Comparison of ENCODE assay signal across 11 cellular contexts in genomic region chr10:59536576-59537014, GRCh38.
A peak's percentile ranks its signal among the peaks of the same experiment; 100 is the strongest.
DNase-seq lines count a peak whose midpoint lies in the region; ATAC-seq and TF ChIP-seq lines count a peak whose summit lies in the region.
"Had no signal": no experiment of that assay in that cellular context is flagged by ENCODE, and none has a peak within 500 bp of the region (broad histone marks: within the 10 kb centered on the region; RNA-seq: fewer than 3 reads in every experiment).

No MANE protein-coding gene starts in this region.

- no peak for TF ChIP-seq CTCF in ascending aorta (IDR thresholded peaks at IDR 0.05)
- no peak for TF ChIP-seq CTCF in gastrocnemius medialis (IDR thresholded peaks at IDR 0.05 in 4 of 5, conservative IDR thresholded peaks at IDR 0.05 in 1 of 5)

- no peaks in the 10 kb centered on the region for H3K36me3 ChIP-seq in ascending aorta
- H3K36me3 ChIP-seq in gastrocnemius medialis: no peaks in the 10 kb centered on the region

- H3K27me3 Mint-ChIP-seq in activated naive CD4-positive, alpha-beta T cell treated with anti-CD3 and anti-CD28 coated beads, Interleukin-2, amount 10 ng/mL, durations not matched to agents 7 days and 5 days: no peaks in the 10 kb centered on the region
- H3K27me3 Mint-ChIP-seq: CD4-positive, alpha-beta T cell had no signal

- no peaks in the 10 kb centered on the region for H3K36me3 Mint-ChIP-seq in activated naive CD4-positive, alpha-beta T cell treated with anti-CD3 and anti-CD28 coated beads, Interleukin-2, amount 10 ng/mL, durations not matched to agents 7 days and 5 days

- no peaks in the 10 kb centered on the region for H3K9me3 Mint-ChIP-seq in activated naive CD4-positive, alpha-beta T cell treated with anti-CD3 and anti-CD28 coated beads, Interleukin-2, amount 10 ng/mL, durations not matched to agents 7 days and 5 days
- H3K9me3 Mint-ChIP-seq: CD4-positive, alpha-beta T cell had no signal

- H3K27me3 ChIP-seq in ascending aorta (no peaks in the 10 kb centered on the region), right cardiac atrium (ENCODE audit: control insufficient read depth, insufficient read depth) (no peaks in the 10 kb centered on the region), gastrocnemius medialis (no peaks in the 10 kb centered on the region)

- H3K4me3 ChIP-seq in ascending aorta (peak overlapping the region in 1 of 2 donors; percentile 22), right cardiac atrium (ENCODE audit: low read length) (no peak overlapping the region), gastrocnemius medialis (no peak overlapping the region)

- peaks cover 6% of the 10 kb centered on the region in 2 donors for H3K4me1 ChIP-seq in ascending aorta
- H3K4me1 ChIP-seq in right cardiac atrium (ENCODE audit: control insufficient read depth, insufficient read depth, low read length): peaks cover 2% of the 10 kb centered on the region
- H3K4me1 ChIP-seq in gastrocnemius medialis: no peaks in the 10 kb centered on the region

- ATAC-seq in right cardiac atrium (peak; percentile 80 to 81), gastrocnemius medialis (peak; percentile 26 to 36)
- ATAC-seq: stimulated activated naive CD8-positive, alpha-beta T cell treated with anti-CD3 and anti-CD28 coated beads, Interleukin-15, Interleukin-2, amounts not matched to agents 100 U/mL and 50 U/mL, for 24 hours had no signal

- WGBS in right cardiac atrium: 23% methylated on average over 3 of the region's 3 CpGs

- H3K4me3 Mint-ChIP-seq in activated naive CD4-positive, alpha-beta T cell treated with anti-CD3 and anti-CD28 coated beads, Interleukin-2, amount 10 ng/mL, durations not matched to agents 7 days and 5 days: no peak overlapping the region
- H3K4me3 Mint-ChIP-seq: CD4-positive, alpha-beta T cell had no signal

- CTCF ChIA-PET in activated naive CD4-positive, alpha-beta T cell treated with anti-CD3 and anti-CD28 coated beads, Interleukin-2, amount 10 ng/mL, durations not matched to agents 7 days and 5 days (lab: Charles Lee): no interaction called here

- DNase-seq in DMS153 treated with DMSO at 0.1 percent for 48 hours (lab: John Stamatoyannopoulos, UW; ENCODE audit: unreplicated experiment): peak; percentile 59
- no peak for DNase-seq in ascending aorta (ENCODE audit: low spot score in 2 of 2)
- peak in 2 of 3 donors; percentile 41 to 46 for DNase-seq in right cardiac atrium
- no peak for DNase-seq in gastrocnemius medialis
- no peak for DNase-seq in stimulated activated CD4-positive, alpha-beta T cell treated with anti-CD3 and anti-CD28 coated beads, Interleukin-4, amount 100 ng/mL, for 1 hour
- no peak for DNase-seq in activated naive CD4-positive, alpha-beta T cell treated with anti-CD3 and anti-CD28 coated beads, Interleukin-2, amount 10 ng/mL, durations not matched to agents 7 days and 5 days
- DNase-seq in NCI-H748 treated with DMSO at 0.1 percent for 48 hours (lab: John Stamatoyannopoulos, UW): no peak
- no peak for DNase-seq in GM19238 (ENCODE audit: insufficient read length, low spot score)
- DNase-seq: CD4-positive, alpha-beta T cell; stimulated activated naive CD8-positive, alpha-beta T cell treated with anti-CD3 and anti-CD28 coated beads, Interleukin-15, Interleukin-2, amounts not matched to agents 100 U/mL and 50 U/mL, for 24 hours had no signal

- TF ChIP-seq POLR2A in gastrocnemius medialis (IDR thresholded peaks at IDR 0.05): no peak

- H3K27ac ChIP-seq in ascending aorta (peak overlapping the region; percentile 56 to 84), right cardiac atrium (ENCODE audit: low read length) (peak overlapping the region; percentile 97), gastrocnemius medialis (peak overlapping the region in 3 of 4 donors; percentile 11 to 59 (median 24))
- H3K27ac ChIP-seq: HL-60 had no signal

- intact Hi-C loops in ascending aorta (cut with DNase I) (no loop called here), right cardiac atrium (cut with DNase I) (no loop called here), gastrocnemius medialis (cut with DNase I; ENCODE audit: low total_unique reads) (no loop called here)

- in situ Hi-C loops in gastrocnemius medialis (cut with MboI; ENCODE audit: low sequenced_read_pairs in 4 of 4): no loop called here

- no peaks in the 10 kb centered on the region for H3K4me1 Mint-ChIP-seq in activated naive CD4-positive, alpha-beta T cell treated with anti-CD3 and anti-CD28 coated beads, Interleukin-2, amount 10 ng/mL, durations not matched to agents 7 days and 5 days

- H3K27ac Mint-ChIP-seq in activated naive CD4-positive, alpha-beta T cell treated with anti-CD3 and anti-CD28 coated beads, Interleukin-2, amount 10 ng/mL, durations not matched to agents 7 days and 5 days: no peak overlapping the region
- H3K27ac Mint-ChIP-seq: CD4-positive, alpha-beta T cell had no signal

- no peaks in the 10 kb centered on the region for H3K9me3 ChIP-seq in ascending aorta
- no peaks in the 10 kb centered on the region for H3K9me3 ChIP-seq in right cardiac atrium (ENCODE audit: control insufficient read depth, low read length)
- no peaks in the 10 kb centered on the region for H3K9me3 ChIP-seq in gastrocnemius medialis

Comparison
In these comparisons a context has a peak if more than half of its experiments do, and no peak if none do; other contexts are left out.
1. DNase-seq: peak in DMS153 treated with DMSO at 0.1 percent for 48 hours (single experiment) and right cardiac atrium (2 of 3); none in ascending aorta (0 of 2), gastrocnemius medialis (0 of 2), stimulated activated CD4-positive, alpha-beta T cell treated with anti-CD3 and anti-CD28 coated beads, Interleukin-4, amount 100 ng/mL, for 1 hour (single experiment), activated naive CD4-positive, alpha-beta T cell treated with anti-CD3 and anti-CD28 coated beads, Interleukin-2, amount 10 ng/mL, durations not matched to agents 7 days and 5 days (single experiment), NCI-H748 treated with DMSO at 0.1 percent for 48 hours (single experiment) and GM19238 (single experiment).
2. H3K27ac ChIP-seq: peak in every context shown above with its lines; median percentile 97 in right cardiac atrium; 70 in ascending aorta; 24 in gastrocnemius medialis.